29 cellular contexts compared by ENCODE assay signal in the genomic region with DNA sequence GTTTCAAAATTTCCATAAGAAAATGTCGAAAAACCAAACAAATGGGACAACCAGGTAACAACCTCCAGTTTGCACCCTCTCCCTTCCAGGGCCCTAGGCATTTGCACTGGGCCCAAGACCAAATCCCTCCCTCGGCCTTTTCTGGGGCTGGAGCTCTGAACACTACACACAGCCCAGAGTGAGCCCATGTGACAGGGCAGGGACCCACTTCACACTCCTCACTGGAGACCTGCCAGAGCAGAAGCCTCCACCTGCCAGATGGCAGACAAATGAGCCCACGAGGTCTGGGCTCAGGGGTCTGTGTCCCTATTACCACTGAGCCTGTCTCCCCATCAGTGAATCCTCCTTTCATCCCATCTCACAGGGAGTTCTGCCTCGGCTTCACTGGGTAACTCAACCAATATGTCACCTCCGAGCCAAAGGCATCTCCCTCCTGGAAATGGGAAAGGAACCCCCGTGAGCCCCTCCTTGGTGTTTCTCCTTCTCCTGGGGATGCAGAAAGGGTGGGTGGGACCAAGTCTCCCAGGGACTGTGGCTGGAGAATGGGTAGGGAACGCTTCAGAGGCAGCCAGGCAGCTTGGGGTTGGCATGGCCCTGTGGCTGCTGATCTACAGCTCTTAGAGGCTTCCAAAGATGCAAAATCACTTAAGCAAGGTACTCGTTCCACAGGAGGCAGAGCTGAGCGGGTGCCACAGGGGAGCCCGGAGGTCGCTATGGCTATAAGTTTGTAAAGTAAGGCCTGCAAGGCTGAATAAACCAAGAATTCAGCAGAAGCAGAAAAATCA. TPM values are rescaled to one million over a fixed set of nuclear protein-coding genes. Genes with fewer than 3 reads are reported as not detected.
A peak's percentile ranks its signal among the peaks of the same experiment; 100 is the strongest.
DNase-seq lines count a peak whose midpoint lies in the region; ATAC-seq and TF ChIP-seq lines count a peak whose summit lies in the region.
"Had no signal": no experiment of that assay in that cellular context is flagged by ENCODE, and none has a peak within 500 bp of the region (broad histone marks: within the 10 kb centered on the region; RNA-seq: fewer than 3 reads in every experiment).

No MANE protein-coding gene starts in this region.

- intact Hi-C loops in heart right ventricle (cut with DNase I): loop anchor here in 1 of 10 donors (2.0 kb wide), 1 partner anchor 23 kb away; no protein-coding TSS in a partner anchor
- intact Hi-C loops in posterior vena cava (cut with DNase I): no loop called here
- intact Hi-C loops in CD4-positive, alpha-beta memory T cell (cut with micrococcal nuclease): no loop called here

- H3K27ac ChIP-seq in heart right ventricle: peak overlapping the region in 9 of 10 donors; percentile 37 to 91 (median 90)
- no peak overlapping the region for H3K27ac ChIP-seq in CD4-positive, alpha-beta memory T cell (ENCODE audit: low read depth, low read length)
- H3K27ac ChIP-seq: BLaER1 treated with 17β-estradiol and CSF1 and Interleukin-3, amounts not matched to agents 10 nM and 100 nM; neutrophil; prostate gland; RWPE1 had no signal

- TF ChIP-seq CTCF in heart right ventricle (IDR thresholded peaks at IDR 0.05): no peak

- H3K36me3 ChIP-seq in heart right ventricle: peaks cover 0 to 51% (median 7%) of the 10 kb centered on the region in 9 donors
- H3K36me3 ChIP-seq in CD4-positive, alpha-beta memory T cell (ENCODE audit: insufficient read depth, low read length): no peaks in the 10 kb centered on the region
- H3K36me3 ChIP-seq: BLaER1 treated with 17β-estradiol and CSF1 and Interleukin-3, amounts not matched to agents 10 nM and 100 nM; neutrophil; prostate gland had no signal

- H3K4me3 Mint-ChIP-seq in CD4-positive, alpha-beta memory T cell: no peak overlapping the region
- H3K4me3 Mint-ChIP-seq: activated CD4-positive, alpha-beta T cell treated with anti-CD3 and anti-CD28 coated beads for 36 hours; T-helper 17 cell had no signal

- peak in 2 of 8 donors; percentile 3 to 4 for ATAC-seq in heart right ventricle
- ATAC-seq: activated CD4-positive, alpha-beta T cell treated with anti-CD3 and anti-CD28 coated beads for 36 hours; K562; T-helper 17 cell had no signal

- peaks cover 0 to 5% (median 1%) of the 10 kb centered on the region in 8 donors for H3K9me3 Mint-ChIP-seq in CD4-positive, alpha-beta memory T cell

- H3K36me3 Mint-ChIP-seq in CD4-positive, alpha-beta memory T cell: no peaks in the 10 kb centered on the region

- WGBS in heart right ventricle, 2 donors: 77 to 79% methylated on average over 11 of the region's 11 CpGs

- peaks cover 0 to 8% (median 0%) of the 10 kb centered on the region in 11 donors for H3K9me3 ChIP-seq in heart right ventricle
- no peaks in the 10 kb centered on the region for H3K9me3 ChIP-seq in CD4-positive, alpha-beta memory T cell (ENCODE audit: control insufficient read depth in 1 of 2, low read length in 2 of 2)
- H3K9me3 ChIP-seq: neutrophil, prostate gland, SK-N-SH had no signal

- POLR2A ChIA-PET in HEK293T (lab: Yijun Ruan, JAX): no interaction called here
- POLR2A ChIA-PET in CD4-positive, alpha-beta memory T cell (lab: Charles Lee; ENCODE audit: partially characterized antibody): no interaction called here

- H3K4me3 ChIP-seq in heart right ventricle: peak overlapping the region in 1 of 10 donors; percentile 20
- H3K4me3 ChIP-seq in CD4-positive, alpha-beta memory T cell (ENCODE audit: low read length in 2 of 2): no peak overlapping the region
- H3K4me3 ChIP-seq: BLaER1 treated with 17β-estradiol and CSF1 and Interleukin-3, amounts not matched to agents 10 nM and 100 nM; coronary artery; K562; prostate gland had no signal

- H3K4me1 Mint-ChIP-seq in CD4-positive, alpha-beta memory T cell: no peaks in the 10 kb centered on the region

- H3K27ac Mint-ChIP-seq in CD4-positive, alpha-beta memory T cell: no peak overlapping the region
- H3K27ac Mint-ChIP-seq: activated CD4-positive, alpha-beta T cell treated with anti-CD3 and anti-CD28 coated beads for 36 hours had no signal

- H3K4me1 ChIP-seq in heart right ventricle: peaks cover 3 to 86% (median 20%) of the 10 kb centered on the region in 9 donors
- no peaks in the 10 kb centered on the region for H3K4me1 ChIP-seq in CD4-positive, alpha-beta memory T cell (ENCODE audit: insufficient read depth, low read length)
- H3K4me1 ChIP-seq: prostate gland had no signal

- H3K27me3 Mint-ChIP-seq in CD4-positive, alpha-beta memory T cell: peaks cover 2 to 10% of the 10 kb centered on the region in 2 donors
- H3K27me3 Mint-ChIP-seq: activated CD4-positive, alpha-beta T cell treated with anti-CD3 and anti-CD28 coated beads for 36 hours had no signal

- no peaks in the 10 kb centered on the region for H3K27me3 ChIP-seq in heart right ventricle
- no peaks in the 10 kb centered on the region for H3K27me3 ChIP-seq in CD4-positive, alpha-beta memory T cell (ENCODE audit: insufficient read depth, low read length)
- H3K27me3 ChIP-seq: BLaER1 treated with 17β-estradiol and CSF1 and Interleukin-3, amounts not matched to agents 10 nM and 100 nM; neutrophil had no signal

- DNase-seq in DMS79 (lab: John Stamatoyannopoulos, UW) (peak; percentile 43), NCI-H1694 treated with DMSO at 0.1 percent for 48 hours (lab: John Stamatoyannopoulos, UW) (peak; percentile 15), heart right ventricle (no peak), posterior vena cava (ENCODE audit: low spot score) (peak; percentile 70), hepatic stellate cell (ENCODE audit: low spot score) (no peak), HEK293T (ENCODE audit: extremely low spot score) (no peak)
- no peak for DNase-seq in CD4-positive, alpha-beta memory T cell
- DNase-seq: ACHN; activated CD4-positive, alpha-beta T cell treated with anti-CD3 and anti-CD28 coated beads for 36 hours; activated CD8-positive, alpha-beta memory T cell treated with anti-CD3 and anti-CD28 coated beads for 24 hours; activated naive CD4-positive, alpha-beta T cell; activated T-cell treated with anti-CD3 and anti-CD28 coated beads, Interleukin-2, amount 50 U/mL, for 1 hour; amniotic stem cell; EL; kidney glomerular epithelial cell; mesenchymal stem cell; NCI-H1417; NCI-H748 treated with DMSO at 0.1 percent for 48 hours; SK-N-SH; stimulated activated CD4-positive, alpha-beta T cell treated with anti-CD3 and anti-CD28 coated beads, Interleukin-2, amount 100 ng/mL, for 24 hours; T-helper 17 cell had no signal

- CTCF ChIA-PET in HEK293T (lab: Yijun Ruan, JAX): no interaction called here
- CTCF ChIA-PET in CD4-positive, alpha-beta memory T cell (lab: Charles Lee; ENCODE audit: partially characterized antibody): interaction anchor here (1.4 kb wide), 1 partner anchor 82 kb away, joined by 5 read pairs; no protein-coding TSS in a partner anchor

TF ChIP-seq in HEK293T, 16 proteins besides CTCF, POLR2A, EP300 and RAD21:
- TF ChIP-seq TARDBP (IDR thresholded peaks at IDR 0.05) (no peak), ELF4 (IDR thresholded peaks at IDR 0.05) (no peak), BHLHE40 (IDR thresholded peaks at IDR 0.05; ENCODE audit: borderline replicate concordance) (no peak), SP1 (IDR thresholded peaks at IDR 0.05) (no peak), LEF1 (IDR thresholded peaks at IDR 0.05; ENCODE audit: borderline replicate concordance) (no peak), HDGF (IDR thresholded peaks at IDR 0.05; ENCODE audit: borderline replicate concordance) (no peak), NFRKB (IDR thresholded peaks at IDR 0.05) (no peak), ZNF384 (IDR thresholded peaks at IDR 0.05) (no peak), SUZ12 (IDR thresholded peaks at IDR 0.05) (no peak), L3MBTL2 (conservative IDR thresholded peaks at IDR 0.05) (no peak), FOXA1 (IDR thresholded peaks at IDR 0.05) (no peak), FOXM1 (IDR thresholded peaks at IDR 0.05; ENCODE audit: borderline replicate concordance) (no peak), CTBP1 (IDR thresholded peaks at IDR 0.05; ENCODE audit: borderline replicate concordance) (no peak)

RNA-seq across cellular contexts. Expression of gene VWF, which starts 10.6 kb away (rescaled TPM):
- 100 to 1,000 TPM; 163 to 480 (median 275) TPM for total RNA-seq in heart right ventricle
- polyA plus RNA-seq in heart right ventricle: 100 to 1,000 TPM; 104 to 254 TPM
- 100 to 1,000 TPM; 366 to 375 TPM for total RNA-seq in posterior vena cava
- total RNA-seq in CD4-positive, alpha-beta memory T cell: under 1 TPM; 0.03 to 0.17 TPM
- under 1 TPM in 1 of 2 donors, not detected in 1; 0.15 TPM for polyA plus RNA-seq in CD4-positive, alpha-beta memory T cell
- total RNA-seq: HT-29, MCF 10A had no signal
- polyA plus RNA-seq: K562 had no signal

Comparison
In these comparisons a context has a peak if more than half of its experiments do, and no peak if none do; other contexts are left out.
1. DNase-seq: peak in DMS79 (single experiment), NCI-H1694 treated with DMSO at 0.1 percent for 48 hours (single experiment) and posterior vena cava (single experiment); none in heart right ventricle (0 of 2), hepatic stellate cell (single experiment), HEK293T (single experiment) and CD4-positive, alpha-beta memory T cell (0 of 5).
2. RNA of gene VWF, which starts 10.6 kb away (total RNA-seq): 366 to 375 TPM in posterior vena cava and 163 to 480 TPM in heart right ventricle; 0.03 to 0.17 TPM in CD4-positive, alpha-beta memory T cell; every median in the first group is over 100 times any median in the second.